ENCODE assay signal across 1 cellular context in the genomic region with DNA sequence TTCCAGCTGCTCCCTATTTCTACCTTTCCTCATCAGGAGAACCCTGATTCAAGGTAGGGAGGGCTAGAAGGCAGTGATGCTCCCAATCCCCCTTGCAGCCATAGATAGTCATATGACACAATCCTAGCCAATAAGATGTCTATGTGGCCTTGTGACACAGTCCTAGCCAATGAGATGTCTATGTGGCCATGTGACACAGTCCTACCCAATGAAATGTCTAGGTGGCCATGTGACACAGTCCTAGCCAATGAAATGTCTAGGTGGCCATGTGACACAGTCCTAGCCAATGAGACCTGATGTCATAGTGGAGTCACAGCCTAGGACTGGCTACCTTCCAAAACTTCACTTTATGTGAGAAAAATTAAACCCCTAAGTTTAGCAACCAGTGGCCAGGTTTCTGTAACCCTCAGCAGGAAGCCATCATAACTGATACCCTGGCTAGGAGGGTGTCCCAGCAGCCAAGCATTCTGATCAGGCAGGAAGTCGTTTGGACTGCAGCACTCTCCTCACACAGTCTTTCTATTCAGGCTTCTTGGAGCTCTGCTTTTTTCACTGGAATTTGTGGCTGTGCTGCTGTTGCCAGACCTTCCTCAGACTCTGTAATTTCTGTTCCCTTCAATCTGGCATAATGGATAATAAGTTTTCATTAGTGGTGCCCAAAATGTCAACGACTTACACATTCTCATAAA.
A peak's percentile ranks its signal among the peaks of the same experiment; 100 is the strongest.
TF ChIP-seq lines count a peak whose summit lies in the region.

No MANE protein-coding gene starts in this region.

TF ChIP-seq in IMR-90, 13 proteins besides CTCF, POLR2A, EP300 and RAD21:
- TF ChIP-seq, protein P1, sequence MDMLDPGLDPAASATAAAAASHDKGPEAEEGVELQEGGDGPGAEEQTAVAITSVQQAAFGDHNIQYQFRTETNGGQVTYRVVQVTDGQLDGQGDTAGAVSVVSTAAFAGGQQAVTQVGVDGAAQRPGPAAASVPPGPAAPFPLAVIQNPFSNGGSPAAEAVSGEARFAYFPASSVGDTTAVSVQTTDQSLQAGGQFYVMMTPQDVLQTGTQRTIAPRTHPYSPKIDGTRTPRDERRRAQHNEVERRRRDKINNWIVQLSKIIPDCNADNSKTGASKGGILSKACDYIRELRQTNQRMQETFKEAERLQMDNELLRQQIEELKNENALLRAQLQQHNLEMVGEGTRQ (IDR thresholded peaks at IDR 0.05; ENCODE audit: low read depth, low read length), result peak; percentile 91
- TF ChIP-seq SMC3 (IDR thresholded peaks at IDR 0.05; ENCODE audit: low read depth, low read length), result no peak
